8 cellular contexts compared by ENCODE assay signal in genomic region chr6:34243901-34244884, GRCh38. TPM values are rescaled to one million over a fixed set of nuclear protein-coding genes. Genes with fewer than 3 reads are reported as not detected.
A peak's percentile ranks its signal among the peaks of the same experiment; 100 is the strongest.
DNase-seq lines count a peak whose midpoint lies in the region; ATAC-seq and TF ChIP-seq lines count a peak whose summit lies in the region.

No MANE protein-coding gene starts in this region.

- ATAC-seq in GM21529 (IDR thresholded peaks at IDR 0.05; ENCODE audit: unreplicated experiment), result no peak

- H3K27ac ChIP-seq in Peyer's patch (peak overlapping the region in 3 of 4 donors; percentile 25 to 41 (median 35)), ascending aorta (peak overlapping the region; percentile 76 to 77), right atrium auricular region (peak overlapping the region; percentile 52 to 77)

- peak; percentile 73 for DNase-seq in activated naive CD4-positive, alpha-beta T cell treated with Interleukin-2 at 50 U/mL for 16 hours
- DNase-seq in activated naive CD4-positive, alpha-beta T cell (lab: John Stamatoyannopoulos, UW), result no peak
- DNase-seq in Peyer's patch (peak in 1 of 3 donors; percentile 78), ascending aorta (ENCODE audit: low spot score in 2 of 2) (peak; percentile 71 to 92), right atrium auricular region (ENCODE audit: low spot score) (peak; percentile 88), OCI-M2 (lab: John Stamatoyannopoulos, UW; ENCODE audit: unreplicated experiment) (no peak)
- peak; percentile 61 to 66 for DNase-seq in stimulated activated CD4-positive, alpha-beta T cell treated with anti-CD3 and anti-CD28 coated beads, Interleukin-15, amount 100 ng/mL, for 48 hours (ENCODE audit: low read depth in 2 of 2)

- H3K4me3 ChIP-seq in Peyer's patch (no peak overlapping the region), ascending aorta (peak overlapping the region in 1 of 2 donors; percentile 45), right atrium auricular region (peak overlapping the region in 1 of 2 donors; percentile 15)

- TF ChIP-seq CTCF in Peyer's patch (IDR thresholded peaks at IDR 0.05), result peak in 1 of 6 experiments; percentile 3
- TF ChIP-seq CTCF in ascending aorta (IDR thresholded peaks at IDR 0.05), result peak in 2 of 3 experiments; percentile 16 to 21
- peak in 1 of 2 donors; percentile 22 for TF ChIP-seq CTCF in right atrium auricular region (IDR thresholded peaks at IDR 0.05)

- H3K4me1 ChIP-seq in Peyer's patch (peaks cover 0 to 38% (median 10%) of the 10 kb centered on the region in 4 donors), ascending aorta (peaks cover 7 to 22% of the 10 kb centered on the region in 2 donors), right atrium auricular region (peaks cover 0 to 33% of the 10 kb centered on the region in 2 donors)

- no peak for TF ChIP-seq POLR2A in Peyer's patch (IDR thresholded peaks at IDR 0.05)

- H3K36me3 ChIP-seq in Peyer's patch, result peaks cover 0 to 21% (median 0%) of the 10 kb centered on the region in 3 donors
- peaks cover 0 to 9% of the 10 kb centered on the region in 2 donors for H3K36me3 ChIP-seq in ascending aorta
- H3K36me3 ChIP-seq in right atrium auricular region, result no peaks in the 10 kb centered on the region

- H3K9me3 ChIP-seq in Peyer's patch, result no peaks in the 10 kb centered on the region
- no peaks in the 10 kb centered on the region for H3K9me3 ChIP-seq in ascending aorta
- H3K9me3 ChIP-seq in right atrium auricular region, result no peaks in the 10 kb centered on the region

- no peaks in the 10 kb centered on the region for H3K27me3 ChIP-seq in Peyer's patch
- no peaks in the 10 kb centered on the region for H3K27me3 ChIP-seq in ascending aorta
- no peaks in the 10 kb centered on the region for H3K27me3 ChIP-seq in right atrium auricular region

- intact Hi-C loops in ascending aorta (cut with DNase I), result loop anchor here (10.0 kb wide), 2 partner anchors 511 to 1481 kb away; partner anchors contain the start of gene SNRPC

RNA-seq across cellular contexts. Expression of gene SMIM29, which starts 4.6 kb away (rescaled TPM):
- 10 to 100 TPM in 3 of 4 donors, 1 to 10 TPM in 1; 8.9 to 30.5 (median 14.9) TPM for total RNA-seq in Peyer's patch
- total RNA-seq in ascending aorta, result 9.2 TPM
- total RNA-seq in right atrium auricular region, result 10 to 100 TPM; 21.7 to 29.4 TPM

RNA-seq across cellular contexts. Expression of gene HMGA1, which starts 7.5 kb away (rescaled TPM):
- 100 to 1,000 TPM in 1 of 4 donors, 10 to 100 TPM in 3; 71.3 to 102 (median 90.7) TPM for total RNA-seq in Peyer's patch
- total RNA-seq in ascending aorta, result 21.4 TPM
- total RNA-seq in right atrium auricular region, result 10 to 100 TPM; 29.6 to 37.8 TPM

Comparison
In these comparisons a context has a peak if more than half of its experiments do, and no peak if none do; other contexts are left out.
1. DNase-seq: peak in activated naive CD4-positive, alpha-beta T cell treated with Interleukin-2 at 50 U/mL for 16 hours (single experiment), ascending aorta (2 of 2), right atrium auricular region (single experiment) and stimulated activated CD4-positive, alpha-beta T cell treated with anti-CD3 and anti-CD28 coated beads, Interleukin-15, amount 100 ng/mL, for 48 hours (2 of 2); none in activated naive CD4-positive, alpha-beta T cell (0 of 4) and OCI-M2 (single experiment).
2. Peak in every context shown above with its lines, with median percentiles within 50 percentile points of each other: H3K27ac ChIP-seq.